Comparison of ENCODE assay signal across 8 cellular contexts in genomic region chr4:929970-930625, GRCh38. TPM values are rescaled to one million over a fixed set of nuclear protein-coding genes. Genes with fewer than 3 reads are reported as not detected.
DNase-seq lines count a peak whose midpoint lies in the region; ATAC-seq and TF ChIP-seq lines count a peak whose summit lies in the region.

No MANE protein-coding gene starts in this region.

- no peaks in the 10 kb centered on the region for H3K27me3 Mint-ChIP-seq in effector memory CD8-positive, alpha-beta T cell

- peaks cover 46 to 52% of the 10 kb centered on the region in 2 donors for H3K4me1 Mint-ChIP-seq in effector memory CD8-positive, alpha-beta T cell (ENCODE audit: low read depth in 2 of 2)

- 12 to 35% methylated on average over 4 of the region's 4 CpGs for WGBS in sigmoid colon, 2 donors

- H3K9me3 ChIP-seq in parathyroid adenoma (ENCODE audit: control insufficient read depth, low read length) (no peaks in the 10 kb centered on the region), ascending aorta (no peaks in the 10 kb centered on the region), sigmoid colon (no peaks in the 10 kb centered on the region)

- H3K27me3 ChIP-seq in parathyroid adenoma (ENCODE audit: control insufficient read depth, insufficient read depth, low read length) (no peaks in the 10 kb centered on the region), ascending aorta (no peaks in the 10 kb centered on the region), sigmoid colon (no peaks in the 10 kb centered on the region)

- H3K9ac ChIP-seq in parathyroid adenoma, result no peak overlapping the region

- no peak for TF ChIP-seq POLR2A in sigmoid colon (IDR thresholded peaks at IDR 0.05)

- DNase-seq in NCI-H2029 (lab: John Stamatoyannopoulos, UW), result peak; percentile 22
- no peak for DNase-seq in effector memory CD8-positive, alpha-beta T cell
- DNase-seq in sciatic nerve (ENCODE audit: low spot score), result no peak
- no peak for DNase-seq in ascending aorta (ENCODE audit: low spot score in 2 of 2)
- no peak for DNase-seq in sigmoid colon

- H3K27ac Mint-ChIP-seq in effector memory CD8-positive, alpha-beta T cell, result peak overlapping the region; percentile 95 to 97

- H3K4me3 Mint-ChIP-seq in effector memory CD8-positive, alpha-beta T cell, result peak overlapping the region; percentile 94 to 96

- H3K4me2 ChIP-seq in parathyroid adenoma (ENCODE audit: low read length), result peak overlapping the region; percentile 71

- H3K79me2 ChIP-seq in parathyroid adenoma, result peaks cover 18% of the 10 kb centered on the region

- peaks cover 32% of the 10 kb centered on the region for H3K36me3 Mint-ChIP-seq in effector memory CD8-positive, alpha-beta T cell (ENCODE audit: insufficient read depth)

- peaks cover 3% of the 10 kb centered on the region for H3K4me1 ChIP-seq in parathyroid adenoma
- peaks cover 11 to 35% of the 10 kb centered on the region in 2 donors for H3K4me1 ChIP-seq in ascending aorta
- H3K4me1 ChIP-seq in sigmoid colon, result peaks cover 0 to 55% (median 41%) of the 10 kb centered on the region in 4 donors

- H3K4me3 ChIP-seq in GM08714 (ENCODE audit: low read length), result peak overlapping the region; percentile 87
- H3K4me3 ChIP-seq in parathyroid adenoma (ENCODE audit: low read depth, low read length), result peak overlapping the region; percentile 1
- peak overlapping the region in 1 of 2 donors; percentile 82 for H3K4me3 ChIP-seq in ascending aorta
- no peak overlapping the region for H3K4me3 ChIP-seq in sigmoid colon

- H2AFZ ChIP-seq in parathyroid adenoma, result no peak overlapping the region

- TF ChIP-seq CTCF in parathyroid adenoma (IDR thresholded peaks at IDR 0.05), result no peak
- no peak for TF ChIP-seq CTCF in ascending aorta (IDR thresholded peaks at IDR 0.05)
- TF ChIP-seq CTCF in sigmoid colon (IDR thresholded peaks at IDR 0.05), result no peak

- no peak for ATAC-seq in effector memory CD8-positive, alpha-beta T cell (replicated peaks)
- ATAC-seq in sciatic nerve, result no peak
- ATAC-seq in HG02588 (IDR thresholded peaks at IDR 0.05; ENCODE audit: unreplicated experiment), result no peak

- no peak for TF ChIP-seq EP300 in sigmoid colon (IDR thresholded peaks at IDR 0.05)

- H3K36me3 ChIP-seq in parathyroid adenoma (ENCODE audit: control insufficient read depth, insufficient read depth, low read length), result no peaks in the 10 kb centered on the region
- H3K36me3 ChIP-seq in ascending aorta, result no peaks in the 10 kb centered on the region
- H3K36me3 ChIP-seq in sigmoid colon, result no peaks in the 10 kb centered on the region

- intact Hi-C loops in sciatic nerve (cut with DNase I) (loop anchor here (2.0 kb wide), 1 partner anchor 39 kb away; no protein-coding TSS in a partner anchor), ascending aorta (cut with DNase I) (loop anchor here (5.0 to 10.0 kb wide), 3 partner anchors 225 to 417 kb away; partner anchors contain the start of gene UVSSA), sigmoid colon (cut with DNase I) (loop anchor here (5.0 to 10.0 kb wide), 2 partner anchors 77 to 255 kb away; partner anchors contain the start of genes ATP5ME and MYL5)

- H3K27ac ChIP-seq in parathyroid adenoma (no peak overlapping the region), ascending aorta (no peak overlapping the region), sigmoid colon (no peak overlapping the region)

- H3K9me3 Mint-ChIP-seq in effector memory CD8-positive, alpha-beta T cell, result no peaks in the 10 kb centered on the region

RNA-seq across cellular contexts. Expression of gene GAK, which starts 2.0 kb away (rescaled TPM):
- total RNA-seq in sciatic nerve, result 96.6 TPM
- total RNA-seq in ascending aorta, result 87.3 TPM
- total RNA-seq in sigmoid colon, result 100 to 1,000 TPM in 1 of 4 donors, 10 to 100 TPM in 3; 40.8 to 494 (median 60.4) TPM
- 100 to 1,000 TPM; 124 to 276 (median 150) TPM for polyA plus RNA-seq in sigmoid colon

RNA-seq across cellular contexts. Expression of gene TMEM175, which starts 2.2 kb away (rescaled TPM):
- total RNA-seq in sciatic nerve (26.8 TPM), ascending aorta (41.2 TPM), sigmoid colon (10 to 100 TPM; 19.3 to 42.6 (median 32.6) TPM)
- polyA plus RNA-seq in sigmoid colon, result 10 to 100 TPM in 2 of 3 donors, 1 to 10 TPM in 1; 4.6 to 34.5 (median 12.6) TPM

RNA-seq across cellular contexts. Expression of gene DGKQ, which starts 43.3 kb away (rescaled TPM):
- total RNA-seq in sciatic nerve, result 9.6 TPM
- total RNA-seq in ascending aorta, result 20.1 TPM
- total RNA-seq in sigmoid colon, result 1 to 10 TPM; 3.5 to 8.9 (median 5.1) TPM
- 10 to 100 TPM; 19.8 to 26.2 (median 23.6) TPM for polyA plus RNA-seq in sigmoid colon

RNA-seq across cellular contexts. Expression of gene IDUA, which starts 56.7 kb away (rescaled TPM):
- total RNA-seq in sciatic nerve (36.7 TPM), ascending aorta (118 TPM), sigmoid colon (10 to 100 TPM in 1 of 4 donors, 1 to 10 TPM in 3; 7.1 to 15.2 (median 7.6) TPM)
- polyA plus RNA-seq in sigmoid colon, result 10 to 100 TPM in 1 of 3 donors, 1 to 10 TPM in 2; 1.2 to 13.3 (median 4.2) TPM

Comparison
In these comparisons a context has a peak if more than half of its experiments do, and no peak if none do; other contexts are left out.
1. H3K4me3 ChIP-seq: peak in GM08714 (single experiment) and parathyroid adenoma (single experiment); none in sigmoid colon (0 of 4).